Comparison of ENCODE assay signal across 10 cellular contexts in the genomic region with DNA sequence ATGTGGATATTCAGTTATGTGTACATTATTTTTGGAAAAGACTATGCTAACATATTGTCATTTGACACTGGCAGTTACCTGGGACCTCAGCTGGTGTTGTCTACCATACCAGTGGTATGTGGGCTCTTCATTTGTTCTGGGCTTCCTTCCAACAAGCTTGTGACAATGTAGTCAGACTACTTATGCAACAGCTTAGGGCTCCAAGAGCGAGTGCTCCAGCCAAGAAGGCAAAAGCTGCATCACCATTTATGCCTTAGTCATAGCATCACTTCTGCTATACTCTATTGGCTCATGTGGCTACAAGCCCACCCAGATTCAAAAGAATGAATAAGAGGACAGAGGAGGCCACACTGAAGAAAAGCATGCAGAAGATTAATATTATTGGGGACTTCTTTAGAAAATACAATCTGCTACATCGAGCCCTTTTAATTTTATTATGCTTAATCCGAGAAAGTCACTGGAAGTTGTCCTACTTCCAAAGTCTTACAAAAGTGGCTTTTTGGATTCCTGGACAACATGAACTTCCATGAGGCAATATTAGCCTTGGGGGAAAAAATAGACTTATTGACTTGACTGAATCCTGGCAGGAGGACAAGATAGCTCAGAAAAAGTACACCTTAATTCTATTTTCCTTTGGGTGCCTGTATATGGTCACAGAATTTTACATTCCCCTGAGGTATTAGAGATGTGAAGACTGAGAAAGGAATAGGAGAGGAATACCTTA.
A peak's percentile ranks its signal among the peaks of the same experiment; 100 is the strongest.
DNase-seq lines count a peak whose midpoint lies in the region; TF ChIP-seq lines count a peak whose summit lies in the region.
"Had no signal": no experiment of that assay in that cellular context is flagged by ENCODE, and none has a peak within 500 bp of the region (broad histone marks: within the 10 kb centered on the region; RNA-seq: fewer than 3 reads in every experiment).

No MANE protein-coding gene starts in this region.

- POLR2A ChIA-PET in HEK293T (lab: Yijun Ruan, JAX), result no interaction called here

- CTCF ChIA-PET in HEK293T (lab: Yijun Ruan, JAX), result no interaction called here

- peak; percentile 3 for DNase-seq in Daoy (ENCODE audit: low read depth)
- DNase-seq in SHP77 (lab: John Stamatoyannopoulos, UW), result peak; percentile 3 to 5
- peak; percentile 35 for DNase-seq in fibroblast of the conjunctiva (ENCODE audit: low read depth)
- DNase-seq in posterior vena cava (ENCODE audit: low spot score), result peak; percentile 78
- DNase-seq in HEK293T (ENCODE audit: extremely low spot score), result no peak
- DNase-seq in mesenteric fat pad (ENCODE audit: low spot score), result no peak
- no peak for DNase-seq in NCI-H226
- no peak for DNase-seq in T-helper 1 cell
- DNase-seq: NCI-H526 treated with DMSO at 0.1 percent for 48 hours, uterus had no signal

- intact Hi-C loops in posterior vena cava (cut with DNase I), result no loop called here

TF ChIP-seq in HEK293T, 16 proteins besides CTCF, POLR2A, EP300 and RAD21:
- TF ChIP-seq ZNF384 (IDR thresholded peaks at IDR 0.05) (no peak), SP1 (IDR thresholded peaks at IDR 0.05) (no peak), BHLHE40 (IDR thresholded peaks at IDR 0.05; ENCODE audit: borderline replicate concordance) (no peak), TARDBP (IDR thresholded peaks at IDR 0.05) (no peak), LEF1 (IDR thresholded peaks at IDR 0.05; ENCODE audit: borderline replicate concordance) (no peak), ARNT (IDR thresholded peaks at IDR 0.05) (no peak), FOXM1 (IDR thresholded peaks at IDR 0.05; ENCODE audit: borderline replicate concordance) (no peak), L3MBTL2 (conservative IDR thresholded peaks at IDR 0.05) (no peak), CTBP1 (IDR thresholded peaks at IDR 0.05; ENCODE audit: borderline replicate concordance) (no peak), HDGF (IDR thresholded peaks at IDR 0.05; ENCODE audit: borderline replicate concordance) (no peak), SUZ12 (IDR thresholded peaks at IDR 0.05) (no peak), NFRKB (IDR thresholded peaks at IDR 0.05) (no peak), FOXK2 (IDR thresholded peaks at IDR 0.05) (no peak), FOXA1 (IDR thresholded peaks at IDR 0.05) (no peak), ELF4 (IDR thresholded peaks at IDR 0.05) (no peak)
- TF ChIP-seq, protein P1, sequence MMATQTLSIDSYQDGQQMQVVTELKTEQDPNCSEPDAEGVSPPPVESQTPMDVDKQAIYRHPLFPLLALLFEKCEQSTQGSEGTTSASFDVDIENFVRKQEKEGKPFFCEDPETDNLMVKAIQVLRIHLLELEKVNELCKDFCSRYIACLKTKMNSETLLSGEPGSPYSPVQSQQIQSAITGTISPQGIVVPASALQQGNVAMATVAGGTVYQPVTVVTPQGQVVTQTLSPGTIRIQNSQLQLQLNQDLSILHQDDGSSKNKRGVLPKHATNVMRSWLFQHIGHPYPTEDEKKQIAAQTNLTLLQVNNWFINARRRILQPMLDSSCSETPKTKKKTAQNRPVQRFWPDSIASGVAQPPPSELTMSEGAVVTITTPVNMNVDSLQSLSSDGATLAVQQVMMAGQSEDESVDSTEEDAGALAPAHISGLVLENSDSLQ (IDR thresholded peaks at IDR 0.05), result no peak

Comparison
In these comparisons a context has a peak if more than half of its experiments do, and no peak if none do; other contexts are left out.
1. DNase-seq: peak in Daoy (single experiment), SHP77 (2 of 2), fibroblast of the conjunctiva (single experiment) and posterior vena cava (single experiment); none in HEK293T (single experiment), mesenteric fat pad (single experiment), NCI-H226 (single experiment) and T-helper 1 cell (0 of 5).